In the genomic region with DNA sequence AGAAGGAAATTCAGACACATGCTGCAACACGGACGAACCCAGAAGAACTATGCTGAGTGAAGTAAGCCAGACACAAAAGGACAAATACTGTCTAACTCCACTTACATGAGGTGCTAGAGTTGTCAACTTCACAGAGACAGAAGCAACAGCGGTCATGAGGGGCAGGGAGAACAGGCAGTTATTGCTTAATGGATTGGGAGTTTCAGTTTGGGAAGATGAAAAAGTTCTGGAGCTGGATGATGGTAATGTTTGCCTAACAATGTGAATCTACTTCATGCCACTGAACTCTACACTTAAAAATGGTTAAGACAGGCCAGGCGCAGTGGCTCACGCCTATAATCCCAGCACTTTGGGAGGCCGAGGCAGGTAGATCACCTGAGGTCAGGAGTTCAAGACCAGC, we compare ENCODE assay signal across 2 cellular contexts.
A peak's percentile ranks its signal among the peaks of the same experiment; 100 is the strongest.
TF ChIP-seq lines count a peak whose summit lies in the region.

No MANE protein-coding gene starts in this region.

TF ChIP-seq in liver, 16 proteins besides CTCF, POLR2A, EP300 and RAD21:
- TF ChIP-seq, protein P1, sequence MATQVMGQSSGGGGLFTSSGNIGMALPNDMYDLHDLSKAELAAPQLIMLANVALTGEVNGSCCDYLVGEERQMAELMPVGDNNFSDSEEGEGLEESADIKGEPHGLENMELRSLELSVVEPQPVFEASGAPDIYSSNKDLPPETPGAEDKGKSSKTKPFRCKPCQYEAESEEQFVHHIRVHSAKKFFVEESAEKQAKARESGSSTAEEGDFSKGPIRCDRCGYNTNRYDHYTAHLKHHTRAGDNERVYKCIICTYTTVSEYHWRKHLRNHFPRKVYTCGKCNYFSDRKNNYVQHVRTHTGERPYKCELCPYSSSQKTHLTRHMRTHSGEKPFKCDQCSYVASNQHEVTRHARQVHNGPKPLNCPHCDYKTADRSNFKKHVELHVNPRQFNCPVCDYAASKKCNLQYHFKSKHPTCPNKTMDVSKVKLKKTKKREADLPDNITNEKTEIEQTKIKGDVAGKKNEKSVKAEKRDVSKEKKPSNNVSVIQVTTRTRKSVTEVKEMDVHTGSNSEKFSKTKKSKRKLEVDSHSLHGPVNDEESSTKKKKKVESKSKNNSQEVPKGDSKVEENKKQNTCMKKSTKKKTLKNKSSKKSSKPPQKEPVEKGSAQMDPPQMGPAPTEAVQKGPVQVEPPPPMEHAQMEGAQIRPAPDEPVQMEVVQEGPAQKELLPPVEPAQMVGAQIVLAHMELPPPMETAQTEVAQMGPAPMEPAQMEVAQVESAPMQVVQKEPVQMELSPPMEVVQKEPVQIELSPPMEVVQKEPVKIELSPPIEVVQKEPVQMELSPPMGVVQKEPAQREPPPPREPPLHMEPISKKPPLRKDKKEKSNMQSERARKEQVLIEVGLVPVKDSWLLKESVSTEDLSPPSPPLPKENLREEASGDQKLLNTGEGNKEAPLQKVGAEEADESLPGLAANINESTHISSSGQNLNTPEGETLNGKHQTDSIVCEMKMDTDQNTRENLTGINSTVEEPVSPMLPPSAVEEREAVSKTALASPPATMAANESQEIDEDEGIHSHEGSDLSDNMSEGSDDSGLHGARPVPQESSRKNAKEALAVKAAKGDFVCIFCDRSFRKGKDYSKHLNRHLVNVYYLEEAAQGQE (IDR thresholded peaks at IDR 0.05) = no peak
- TF ChIP-seq HNF4G (IDR thresholded peaks at IDR 0.05) (no peak), JUND (IDR thresholded peaks at IDR 0.05) (no peak), FOXA1 (IDR thresholded peaks at IDR 0.05) (peak; percentile 29), YY1 (IDR thresholded peaks at IDR 0.05) (peak; percentile 38), FOXA2 (IDR thresholded peaks at IDR 0.05) (no peak), RXRA (IDR thresholded peaks at IDR 0.05) (peak; percentile 52 to 83), HNF4A (conservative IDR thresholded peaks at IDR 0.05) (peak; percentile 30 to 41), GABPA (IDR thresholded peaks at IDR 0.05 in 1 of 2, conservative IDR thresholded peaks at IDR 0.05 in 1 of 2) (no peak), NR2F2 (IDR thresholded peaks at IDR 0.05) (no peak), EGR1 (IDR thresholded peaks at IDR 0.05; ENCODE audit: low read depth in 2 of 2) (no peak), SP1 (IDR thresholded peaks at IDR 0.05) (peak; percentile 41), TAF1 (conservative IDR thresholded peaks at IDR 0.05) (no peak)
- TF ChIP-seq, protein P2, sequence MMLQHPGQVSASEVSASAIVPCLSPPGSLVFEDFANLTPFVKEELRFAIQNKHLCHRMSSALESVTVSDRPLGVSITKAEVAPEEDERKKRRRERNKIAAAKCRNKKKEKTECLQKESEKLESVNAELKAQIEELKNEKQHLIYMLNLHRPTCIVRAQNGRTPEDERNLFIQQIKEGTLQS (IDR thresholded peaks at IDR 0.05) = no peak
- TF ChIP-seq, protein P3, sequence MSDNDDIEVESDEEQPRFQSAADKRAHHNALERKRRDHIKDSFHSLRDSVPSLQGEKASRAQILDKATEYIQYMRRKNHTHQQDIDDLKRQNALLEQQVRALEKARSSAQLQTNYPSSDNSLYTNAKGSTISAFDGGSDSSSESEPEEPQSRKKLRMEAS (IDR thresholded peaks at IDR 0.05) = no peak
- TF ChIP-seq, protein P4, sequence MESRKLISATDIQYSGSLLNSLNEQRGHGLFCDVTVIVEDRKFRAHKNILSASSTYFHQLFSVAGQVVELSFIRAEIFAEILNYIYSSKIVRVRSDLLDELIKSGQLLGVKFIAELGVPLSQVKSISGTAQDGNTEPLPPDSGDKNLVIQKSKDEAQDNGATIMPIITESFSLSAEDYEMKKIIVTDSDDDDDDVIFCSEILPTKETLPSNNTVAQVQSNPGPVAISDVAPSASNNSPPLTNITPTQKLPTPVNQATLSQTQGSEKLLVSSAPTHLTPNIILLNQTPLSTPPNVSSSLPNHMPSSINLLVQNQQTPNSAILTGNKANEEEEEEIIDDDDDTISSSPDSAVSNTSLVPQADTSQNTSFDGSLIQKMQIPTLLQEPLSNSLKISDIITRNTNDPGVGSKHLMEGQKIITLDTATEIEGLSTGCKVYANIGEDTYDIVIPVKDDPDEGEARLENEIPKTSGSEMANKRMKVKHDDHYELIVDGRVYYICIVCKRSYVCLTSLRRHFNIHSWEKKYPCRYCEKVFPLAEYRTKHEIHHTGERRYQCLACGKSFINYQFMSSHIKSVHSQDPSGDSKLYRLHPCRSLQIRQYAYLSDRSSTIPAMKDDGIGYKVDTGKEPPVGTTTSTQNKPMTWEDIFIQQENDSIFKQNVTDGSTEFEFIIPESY (IDR thresholded peaks at IDR 0.05) = no peak
TF ChIP-seq in liver: peak in this region for 5.

TF ChIP-seq in HepG2, 621 proteins besides CTCF, POLR2A, EP300 and RAD21:
- TF ChIP-seq AHR (CRISPR knock-in tag; IDR thresholded peaks at IDR 0.05) = no peak
- TF ChIP-seq, protein P5, sequence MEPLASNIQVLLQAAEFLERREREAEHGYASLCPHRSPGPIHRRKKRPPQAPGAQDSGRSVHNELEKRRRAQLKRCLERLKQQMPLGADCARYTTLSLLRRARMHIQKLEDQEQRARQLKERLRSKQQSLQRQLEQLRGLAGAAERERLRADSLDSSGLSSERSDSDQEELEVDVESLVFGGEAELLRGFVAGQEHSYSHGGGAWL (CRISPR knock-in tag; IDR thresholded peaks at IDR 0.05) = no peak
- TF ChIP-seq, protein P6, sequence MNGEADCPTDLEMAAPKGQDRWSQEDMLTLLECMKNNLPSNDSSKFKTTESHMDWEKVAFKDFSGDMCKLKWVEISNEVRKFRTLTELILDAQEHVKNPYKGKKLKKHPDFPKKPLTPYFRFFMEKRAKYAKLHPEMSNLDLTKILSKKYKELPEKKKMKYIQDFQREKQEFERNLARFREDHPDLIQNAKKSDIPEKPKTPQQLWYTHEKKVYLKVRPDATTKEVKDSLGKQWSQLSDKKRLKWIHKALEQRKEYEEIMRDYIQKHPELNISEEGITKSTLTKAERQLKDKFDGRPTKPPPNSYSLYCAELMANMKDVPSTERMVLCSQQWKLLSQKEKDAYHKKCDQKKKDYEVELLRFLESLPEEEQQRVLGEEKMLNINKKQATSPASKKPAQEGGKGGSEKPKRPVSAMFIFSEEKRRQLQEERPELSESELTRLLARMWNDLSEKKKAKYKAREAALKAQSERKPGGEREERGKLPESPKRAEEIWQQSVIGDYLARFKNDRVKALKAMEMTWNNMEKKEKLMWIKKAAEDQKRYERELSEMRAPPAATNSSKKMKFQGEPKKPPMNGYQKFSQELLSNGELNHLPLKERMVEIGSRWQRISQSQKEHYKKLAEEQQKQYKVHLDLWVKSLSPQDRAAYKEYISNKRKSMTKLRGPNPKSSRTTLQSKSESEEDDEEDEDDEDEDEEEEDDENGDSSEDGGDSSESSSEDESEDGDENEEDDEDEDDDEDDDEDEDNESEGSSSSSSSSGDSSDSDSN (CRISPR knock-in tag; IDR thresholded peaks at IDR 0.05) = no peak
- TF ChIP-seq ZFP36L1 (CRISPR knock-in tag; IDR thresholded peaks at IDR 0.05) = no peak
